In genomic region chr7:32470871-32471270, GRCh38 we compare ENCODE assay signal across 27 cellular contexts.
"Had no signal": no experiment of that assay in that cellular context is flagged by ENCODE, and none has a peak within 500 bp of the region (broad histone marks: within the 10 kb centered on the region; RNA-seq: fewer than 3 reads in every experiment).

No MANE protein-coding gene starts in this region.

- H3K36me3 Mint-ChIP-seq: natural killer cell; neural progenitor cell; stimulated activated effector memory CD8-positive, alpha-beta T cell treated with anti-CD3 and anti-CD28 coated beads, Interleukin-12 subunit alpha, Interleukin-12 subunit beta, amount 100 ng/mL, for 72 hours; stimulated activated naive B cell treated with anti-CD40 and anti-IgM and Interleukin-4, amounts not matched to agents 10 μg/mL and 1 μg/mL and 100 μg/mL, for 72 hours; type B pancreatic cell had no signal

- H3K79me2 ChIP-seq: parathyroid adenoma had no signal

- H3K9me3 Mint-ChIP-seq: natural killer cell; stimulated activated effector memory CD8-positive, alpha-beta T cell treated with anti-CD3 and anti-CD28 coated beads, Interleukin-12 subunit alpha, Interleukin-12 subunit beta, amount 100 ng/mL, for 72 hours; stimulated activated naive B cell treated with anti-CD40 and anti-IgM and Interleukin-4, amounts not matched to agents 10 μg/mL and 1 μg/mL and 100 μg/mL, for 72 hours; stimulated activated naive CD8-positive, alpha-beta T cell treated with anti-CD3 and anti-CD28 coated beads, Interleukin-15, Interleukin-2, amounts not matched to agents 100 ng/mL and 50 ng/mL, for 24 hours; type B pancreatic cell had no signal

- H3K4me1 ChIP-seq: neural progenitor cell, parathyroid adenoma, psoas muscle, right lobe of liver, stomach, thyroid gland, tibial nerve, upper lobe of right lung, uterus had no signal

- H2AFZ ChIP-seq: neural progenitor cell, parathyroid adenoma had no signal

- H3K4me2 ChIP-seq: neural progenitor cell had no signal

- H3K9ac ChIP-seq: neural progenitor cell, parathyroid adenoma had no signal

- H3K4me3 Mint-ChIP-seq: natural killer cell; nephron; neural progenitor cell; stimulated activated effector memory CD8-positive, alpha-beta T cell treated with anti-CD3 and anti-CD28 coated beads, Interleukin-12 subunit alpha, Interleukin-12 subunit beta, amount 100 ng/mL, for 72 hours; stimulated activated naive B cell treated with anti-CD40 and anti-IgM and Interleukin-4, amounts not matched to agents 10 μg/mL and 1 μg/mL and 100 μg/mL, for 72 hours; stimulated activated naive CD8-positive, alpha-beta T cell treated with anti-CD3 and anti-CD28 coated beads, Interleukin-15, Interleukin-2, amounts not matched to agents 100 ng/mL and 50 ng/mL, for 24 hours; type B pancreatic cell had no signal

- H3K27ac ChIP-seq: neural progenitor cell, ovary, parathyroid adenoma, psoas muscle, right lobe of liver, sigmoid colon, stomach, thoracic aorta, thyroid gland, tibial nerve, upper lobe of right lung, uterus had no signal

- H3K27me3 ChIP-seq: neural progenitor cell, ovary, right lobe of liver, sigmoid colon, stomach, thyroid gland, tibial nerve, upper lobe of right lung, uterus had no signal

- H3K4me1 Mint-ChIP-seq: natural killer cell; nephron; neural progenitor cell; stimulated activated effector memory CD8-positive, alpha-beta T cell treated with anti-CD3 and anti-CD28 coated beads, Interleukin-12 subunit alpha, Interleukin-12 subunit beta, amount 100 ng/mL, for 72 hours had no signal

- DNase-seq: natural killer cell; occipital lobe; ovary; psoas muscle; right cardiac atrium; right lobe of liver; sigmoid colon; small intestine; stimulated activated CD4-positive, alpha-beta T cell treated with anti-CD3 and anti-CD28 coated beads, Interleukin-15, amount 100 ng/mL, for 24 hours; stimulated activated CD4-positive, alpha-beta T cell treated with anti-CD3 and anti-CD28 coated beads, Interleukin-2, amount 100 ng/mL, for 24 hours; stimulated activated CD4-positive, alpha-beta T cell treated with anti-CD3 and anti-CD28 coated beads, Interleukin-2, amount 100 ng/mL, for 48 hours; stimulated activated CD4-positive, alpha-beta T cell treated with anti-CD3 and anti-CD28 coated beads, Interleukin-4, amount 100 ng/mL, for 24 hours; stimulated activated naive B cell treated with anti-CD40 and anti-IgM and Interleukin-4, amounts not matched to agents 10 μg/mL and 1 μg/mL and 100 μg/mL, for 72 hours; stimulated activated naive CD4-positive, alpha-beta T cell treated with Interleukin-2 at 50 U/mL for 16 hours; stomach; thyroid gland; upper lobe of right lung; uterus had no signal

- FAIRE-seq: small intestine had no signal

- H3K27ac Mint-ChIP-seq: natural killer cell; nephron; neural progenitor cell; progenitor cell of endocrine pancreas; stimulated activated effector memory CD8-positive, alpha-beta T cell treated with anti-CD3 and anti-CD28 coated beads, Interleukin-12 subunit alpha, Interleukin-12 subunit beta, amount 100 ng/mL, for 72 hours; stimulated activated naive B cell treated with anti-CD40 and anti-IgM and Interleukin-4, amounts not matched to agents 10 μg/mL and 1 μg/mL and 100 μg/mL, for 72 hours; stimulated activated naive CD8-positive, alpha-beta T cell treated with anti-CD3 and anti-CD28 coated beads, Interleukin-15, Interleukin-2, amounts not matched to agents 100 ng/mL and 50 ng/mL, for 24 hours; type B pancreatic cell had no signal

- H3K36me3 ChIP-seq: neural progenitor cell, ovary, right lobe of liver, sigmoid colon, stomach, thoracic aorta, thyroid gland, tibial nerve, upper lobe of right lung, uterus had no signal

- H3K27me3 Mint-ChIP-seq: progenitor cell of endocrine pancreas; stimulated activated naive CD8-positive, alpha-beta T cell treated with anti-CD3 and anti-CD28 coated beads, Interleukin-15, Interleukin-2, amounts not matched to agents 100 ng/mL and 50 ng/mL, for 24 hours; type B pancreatic cell had no signal

- H3K4me3 ChIP-seq: neural progenitor cell, ovary, psoas muscle, right lobe of liver, sigmoid colon, stomach, thoracic aorta, thyroid gland, tibial nerve, upper lobe of right lung, uterus had no signal

- H3K9me3 ChIP-seq: ovary, psoas muscle, right lobe of liver, sigmoid colon, stomach, thoracic aorta, thyroid gland, tibial nerve, upper lobe of right lung, uterus had no signal
